In the genomic region with DNA sequence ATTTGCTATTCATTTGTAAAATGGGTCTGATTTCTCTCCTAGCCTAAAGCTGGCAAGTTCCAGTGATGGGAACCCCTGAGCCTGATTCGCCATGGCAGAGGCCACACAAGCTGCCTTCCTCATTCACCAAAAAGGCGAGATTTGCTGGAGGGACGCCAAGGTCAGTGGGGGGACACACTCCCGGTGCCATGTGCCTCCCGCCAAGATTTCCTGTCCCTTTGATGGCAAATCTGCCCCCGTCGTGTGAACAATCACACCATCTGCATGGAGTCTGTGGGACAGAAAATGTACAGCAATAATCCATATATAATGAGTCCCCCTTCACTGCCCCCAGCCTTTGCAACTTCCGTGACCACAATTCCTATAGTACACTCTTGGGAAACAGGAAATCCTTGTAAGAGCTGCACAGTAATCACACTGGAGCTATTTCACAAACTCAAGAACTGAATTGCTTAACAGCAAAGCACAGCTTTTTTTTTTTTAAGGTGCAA, we compare ENCODE assay signal across 10 cellular contexts. TPM values are rescaled to one million over a fixed set of nuclear protein-coding genes. Genes with fewer than 3 reads are reported as not detected.
A peak's percentile ranks its signal among the peaks of the same experiment; 100 is the strongest.
DNase-seq lines count a peak whose midpoint lies in the region; ATAC-seq and TF ChIP-seq lines count a peak whose summit lies in the region.
"Had no signal": no experiment of that assay in that cellular context is flagged by ENCODE, and none has a peak within 500 bp of the region (broad histone marks: within the 10 kb centered on the region; RNA-seq: fewer than 3 reads in every experiment).

No MANE protein-coding gene starts in this region.

- H3K36me3 ChIP-seq in SK-N-MC (ENCODE audit: insufficient read depth, low read length), result no peaks in the 10 kb centered on the region
- no peaks in the 10 kb centered on the region for H3K36me3 ChIP-seq in heart right ventricle

- intact Hi-C loops in heart right ventricle (cut with DNase I), result no loop called here
- intact Hi-C loops in sciatic nerve (cut with DNase I), result no loop called here

- H3K27me3 ChIP-seq in heart right ventricle, result no peaks in the 10 kb centered on the region

- peak; percentile 93 for DNase-seq in GF-D8 (lab: John Stamatoyannopoulos, UW)
- DNase-seq in SK-N-MC (ENCODE audit: low read depth, low spot score), result peak; percentile 96
- DNase-seq in heart right ventricle, result peak; percentile 55 to 63
- DNase-seq in sciatic nerve (ENCODE audit: low spot score), result peak; percentile 78
- no peak for DNase-seq in HuH-7.5 (ENCODE audit: low spot score)
- DNase-seq in kidney tubule cell (ENCODE audit: low spot score), result no peak
- DNase-seq: activated CD4-positive, alpha-beta T cell treated with anti-CD3 and anti-CD28 coated beads for 48 hours; DND-41 had no signal

- H3K9me3 ChIP-seq in SK-N-MC (ENCODE audit: low read depth, low read length) (no peaks in the 10 kb centered on the region), heart right ventricle (no peaks in the 10 kb centered on the region)

- 38 to 57% methylated on average over 8 of the region's 8 CpGs for WGBS in heart right ventricle, 2 donors

- H3K4me3 ChIP-seq in SK-N-MC (peak overlapping the region; percentile 47), heart right ventricle (no peak overlapping the region)

- peak overlapping the region; percentile 61 for H3K27ac ChIP-seq in SK-N-MC
- peak overlapping the region in 8 of 10 donors; percentile 25 to 76 (median 56) for H3K27ac ChIP-seq in heart right ventricle

- no peak for TF ChIP-seq CTCF in heart right ventricle (IDR thresholded peaks at IDR 0.05)

- peaks cover 0 to 36% (median 24%) of the 10 kb centered on the region in 9 donors for H3K4me1 ChIP-seq in heart right ventricle

- ATAC-seq in heart right ventricle (peak in 7 of 8 donors; percentile 52 to 89 (median 78)), sciatic nerve (peak; percentile 80), HG03442 (IDR thresholded peaks at IDR 0.05; ENCODE audit: unreplicated experiment) (no peak), HG03439 (IDR thresholded peaks at IDR 0.05; ENCODE audit: unreplicated experiment) (no peak)

- no peak overlapping the region for H3K9ac ChIP-seq in SK-N-MC (ENCODE audit: insufficient read length)

RNA-seq across cellular contexts. Expression of a gene that starts 15.7 kb away (rescaled TPM):
- total RNA-seq in heart right ventricle (10 to 100 TPM; 61.7 to 95.6 (median 72.2) TPM), sciatic nerve (71.7 TPM)
- 10 to 100 TPM; 13.7 to 21.1 TPM for polyA plus RNA-seq in heart right ventricle

Comparison
In these comparisons a context has a peak if more than half of its experiments do, and no peak if none do; other contexts are left out.
1. DNase-seq: peak in GF-D8 (single experiment), SK-N-MC (single experiment), heart right ventricle (2 of 2) and sciatic nerve (single experiment); none in HuH-7.5 (single experiment) and kidney tubule cell (single experiment).
2. ATAC-seq: peak in heart right ventricle (7 of 8) and sciatic nerve (single experiment); none in HG03442 (single experiment) and HG03439 (single experiment).